8 cellular contexts compared by ENCODE assay signal in the genomic region with DNA sequence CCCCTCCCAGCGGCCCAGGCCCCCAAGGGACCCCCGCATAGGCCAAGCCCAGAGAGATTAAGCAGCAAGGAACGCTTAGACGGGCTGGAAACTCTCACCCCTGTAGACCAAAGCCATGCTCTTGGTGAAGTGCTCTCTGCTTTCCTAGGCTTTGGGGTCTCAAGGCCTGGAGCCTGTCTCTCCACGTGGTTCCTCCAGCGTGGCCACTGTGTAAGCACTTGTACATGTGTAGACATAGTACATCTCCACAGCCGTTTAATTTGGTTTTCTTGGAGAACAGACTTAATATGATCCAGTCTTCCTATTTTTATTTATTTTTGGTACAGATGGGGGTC. TPM values are rescaled to one million over a fixed set of nuclear protein-coding genes. Genes with fewer than 3 reads are reported as not detected.
DNase-seq lines count a peak whose midpoint lies in the region; ATAC-seq and TF ChIP-seq lines count a peak whose summit lies in the region.

No MANE protein-coding gene starts in this region.

- CTCF ChIA-PET in activated CD4-positive, alpha-beta T cell treated with anti-CD3 and anti-CD28 coated beads for 36 hours (lab: Charles Lee): no interaction called here

- peak; percentile 2 for ATAC-seq in activated CD4-positive, alpha-beta T cell treated with anti-CD3 and anti-CD28 coated beads for 36 hours
- ATAC-seq in gastrocnemius medialis (no peak), HG02970 (IDR thresholded peaks at IDR 0.05; ENCODE audit: low FRiP score, unreplicated experiment) (no peak), HG02678 (IDR thresholded peaks at IDR 0.05; ENCODE audit: unreplicated experiment) (no peak)

- no peaks in the 10 kb centered on the region for H3K9me3 ChIP-seq in esophagus muscularis mucosa
- no peaks in the 10 kb centered on the region for H3K9me3 ChIP-seq in gastrocnemius medialis

- peaks cover 64% of the 10 kb centered on the region for H3K4me1 Mint-ChIP-seq in activated CD4-positive, alpha-beta T cell treated with anti-CD3 and anti-CD28 coated beads for 36 hours

- POLR2A ChIA-PET in activated CD4-positive, alpha-beta T cell treated with anti-CD3 and anti-CD28 coated beads for 36 hours (lab: Charles Lee): interaction anchor here (1.2 kb wide), 2 partner anchors 120 to 282 kb away, joined by 3 to 8 read pairs; no protein-coding TSS in a partner anchor

- peak overlapping the region; percentile 72 to 90 (median 88) for H3K4me3 ChIP-seq in esophagus muscularis mucosa
- peak overlapping the region; percentile 64 to 78 (median 66) for H3K4me3 ChIP-seq in gastrocnemius medialis

- 58% methylated on average over 3 of the region's 7 CpGs for WGBS in esophagus muscularis mucosa

- no peaks in the 10 kb centered on the region for H3K27me3 ChIP-seq in esophagus muscularis mucosa
- H3K27me3 ChIP-seq in gastrocnemius medialis: no peaks in the 10 kb centered on the region

- intact Hi-C loops in activated CD4-positive, alpha-beta T cell treated with anti-CD3 and anti-CD28 coated beads for 36 hours (cut with DNase I, micrococcal nuclease): loop anchor here (1.0 to 5.0 kb wide), 11 partner anchors 17 to 1480 kb away; partner anchors contain the start of genes FAAP24 (in 2 of the 2), PDCD5 (in 2 of the 2), ANKRD27 (in 1 of the 2) and CEBPG (in 1 of the 2)
- intact Hi-C loops in esophagus muscularis mucosa (cut with DNase I) (no loop called here), gastrocnemius medialis (cut with DNase I; ENCODE audit: low total_unique reads) (loop anchor here (5.0 kb wide), 3 partner anchors 40 to 110 kb away; partner anchors contain the start of gene PDCD5)

- peak overlapping the region; percentile 83 for H3K4me3 Mint-ChIP-seq in activated CD4-positive, alpha-beta T cell treated with anti-CD3 and anti-CD28 coated beads for 36 hours

- DNase-seq in activated CD4-positive, alpha-beta T cell treated with anti-CD3 and anti-CD28 coated beads for 36 hours: peak; percentile 31
- no peak for DNase-seq in activated CD4-positive, alpha-beta T cell treated with anti-CD3 and anti-CD28 coated beads for 4 hours
- DNase-seq in RKO (ENCODE audit: low spot score) (peak; percentile 35), esophagus muscularis mucosa (ENCODE audit: extremely low spot score) (no peak), gastrocnemius medialis (no peak)
- no peak for DNase-seq in effector CD8-positive, alpha-beta T cell (lab: John Stamatoyannopoulos, UW)

- in situ Hi-C loops in gastrocnemius medialis (cut with MboI; ENCODE audit: low sequenced_read_pairs in 4 of 4): loop anchor here in 1 of 4 donors (10.0 to 25.0 kb wide), 2 partner anchors 108 to 330 kb away; partner anchors contain the start of gene PDCD5

- H3K27ac ChIP-seq in esophagus muscularis mucosa (replicated peaks in 1 of 4) (peak overlapping the region; percentile 79 to 93 (median 86)), gastrocnemius medialis (peak overlapping the region; percentile 69 to 92 (median 83))

- H3K36me3 ChIP-seq in esophagus muscularis mucosa (peaks cover 0 to 6% (median 0%) of the 10 kb centered on the region in 4 donors), gastrocnemius medialis (no peaks in the 10 kb centered on the region)

- H3K4me1 ChIP-seq in esophagus muscularis mucosa (peaks cover 33 to 61% (median 56%) of the 10 kb centered on the region in 4 donors), gastrocnemius medialis (peaks cover 46 to 50% of the 10 kb centered on the region in 2 donors)

- TF ChIP-seq EP300 in esophagus muscularis mucosa (IDR thresholded peaks at IDR 0.05): no peak

- peaks cover 42% of the 10 kb centered on the region for H3K36me3 Mint-ChIP-seq in activated CD4-positive, alpha-beta T cell treated with anti-CD3 and anti-CD28 coated beads for 36 hours (ENCODE audit: low read depth)

- H3K27me3 Mint-ChIP-seq in activated CD4-positive, alpha-beta T cell treated with anti-CD3 and anti-CD28 coated beads for 36 hours: no peaks in the 10 kb centered on the region

- no peak for TF ChIP-seq CTCF in esophagus muscularis mucosa (IDR thresholded peaks at IDR 0.05)
- no peak for TF ChIP-seq CTCF in gastrocnemius medialis (IDR thresholded peaks at IDR 0.05 in 4 of 5, conservative IDR thresholded peaks at IDR 0.05 in 1 of 5)

- H3K9me3 Mint-ChIP-seq in activated CD4-positive, alpha-beta T cell treated with anti-CD3 and anti-CD28 coated beads for 36 hours (ENCODE audit: low read depth): peaks cover 5% of the 10 kb centered on the region

- TF ChIP-seq POLR2A in esophagus muscularis mucosa (IDR thresholded peaks at IDR 0.05; ENCODE audit: low read depth) (no peak), gastrocnemius medialis (IDR thresholded peaks at IDR 0.05) (no peak)

- peak overlapping the region; percentile 91 for H3K27ac Mint-ChIP-seq in activated CD4-positive, alpha-beta T cell treated with anti-CD3 and anti-CD28 coated beads for 36 hours

RNA-seq across cellular contexts. Expression of gene NUDT19, which starts 1.1 kb away (rescaled TPM):
- total RNA-seq in activated CD4-positive, alpha-beta T cell treated with anti-CD3 and anti-CD28 coated beads for 36 hours: 10 to 100 TPM; 14.7 to 17.7 TPM
- total RNA-seq in esophagus muscularis mucosa (10 to 100 TPM in 2 of 4 donors, 1 to 10 TPM in 2; 5.4 to 13.3 (median 9.0) TPM), gastrocnemius medialis (10 to 100 TPM; 28.8 to 34.8 (median 29.2) TPM)

RNA-seq across cellular contexts. Expression of gene RGS9BP, which starts 17.0 kb away (rescaled TPM):
- total RNA-seq in activated CD4-positive, alpha-beta T cell treated with anti-CD3 and anti-CD28 coated beads for 36 hours: under 1 TPM; 0.05 to 0.07 TPM
- 1 to 10 TPM; 1.5 to 5.5 (median 3.9) TPM for total RNA-seq in esophagus muscularis mucosa
- 10 to 100 TPM in 1 of 4 donors, 1 to 10 TPM in 3; 3.9 to 10.6 (median 6.0) TPM for total RNA-seq in gastrocnemius medialis

RNA-seq across cellular contexts. Expression of gene ANKRD27, which starts 17.7 kb away (rescaled TPM):
- total RNA-seq in activated CD4-positive, alpha-beta T cell treated with anti-CD3 and anti-CD28 coated beads for 36 hours: 10 to 100 TPM; 36.6 to 37.0 TPM
- total RNA-seq in esophagus muscularis mucosa (10 to 100 TPM; 43.2 to 58.1 (median 46.8) TPM), gastrocnemius medialis (10 to 100 TPM; 36.4 to 78.3 (median 53.5) TPM)

RNA-seq across cellular contexts. Expression of gene TDRD12, which starts 26.9 kb away (rescaled TPM):
- under 1 TPM; 0.12 to 0.23 TPM for total RNA-seq in activated CD4-positive, alpha-beta T cell treated with anti-CD3 and anti-CD28 coated beads for 36 hours
- total RNA-seq in esophagus muscularis mucosa (1 to 10 TPM in 2 of 4 donors, under 1 TPM in 1, not detected in 1; 0.83 to 1.6 (median 1.3) TPM), gastrocnemius medialis (1 to 10 TPM in 1 of 4 donors, under 1 TPM in 3; 0.10 to 1.0 (median 0.37) TPM)

Comparison
In these comparisons a context has a peak if more than half of its experiments do, and no peak if none do; other contexts are left out.
1. DNase-seq: peak in activated CD4-positive, alpha-beta T cell treated with anti-CD3 and anti-CD28 coated beads for 36 hours (single experiment) and RKO (single experiment); none in activated CD4-positive, alpha-beta T cell treated with anti-CD3 and anti-CD28 coated beads for 4 hours (0 of 2), esophagus muscularis mucosa (single experiment), gastrocnemius medialis (0 of 2) and effector CD8-positive, alpha-beta T cell (single experiment).